ENCODE assay signal across 7 cellular contexts in the genomic region with DNA sequence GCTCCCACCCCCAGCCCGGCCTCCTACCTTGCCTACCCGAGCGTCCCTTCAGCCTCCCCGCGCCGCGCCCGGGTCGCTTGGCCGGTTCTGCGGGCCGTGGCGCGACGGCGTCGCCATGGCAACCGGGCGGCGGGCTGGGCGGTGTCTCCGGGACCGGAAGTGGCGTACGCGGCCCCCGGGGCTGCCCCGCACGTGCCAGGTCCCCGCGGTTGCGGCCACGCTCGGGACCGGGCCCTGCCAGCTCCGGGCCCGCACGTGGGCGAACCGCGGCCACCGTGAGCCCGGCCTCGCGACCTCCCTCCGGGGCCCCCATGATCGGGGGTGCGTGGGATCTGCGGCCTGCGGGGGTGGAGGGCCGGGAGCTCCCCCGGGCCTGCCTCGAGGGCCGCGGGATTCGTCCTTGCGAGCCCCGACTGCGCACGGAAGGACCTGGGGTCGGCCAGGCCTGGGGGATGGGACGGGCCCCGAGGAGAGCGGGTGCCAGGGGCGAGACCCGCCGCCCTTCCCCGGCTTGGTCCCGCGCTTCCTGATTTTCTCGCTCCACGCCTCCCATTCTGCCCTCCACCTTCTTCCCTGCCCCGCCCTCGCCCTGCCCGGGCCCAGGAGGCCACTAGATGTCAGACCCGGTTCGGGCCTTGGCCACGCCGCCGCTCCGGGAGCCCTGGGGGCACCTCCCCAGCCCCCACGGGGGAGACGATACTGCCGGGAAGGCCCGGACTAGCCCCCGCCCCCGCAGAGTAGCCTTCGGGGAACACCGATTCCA. TPM values are rescaled to one million over a fixed set of nuclear protein-coding genes. Genes with fewer than 3 reads are reported as not detected.
A peak's percentile ranks its signal among the peaks of the same experiment; 100 is the strongest.
DNase-seq lines count a peak whose midpoint lies in the region; ATAC-seq and TF ChIP-seq lines count a peak whose summit lies in the region.

A gene with protein sequence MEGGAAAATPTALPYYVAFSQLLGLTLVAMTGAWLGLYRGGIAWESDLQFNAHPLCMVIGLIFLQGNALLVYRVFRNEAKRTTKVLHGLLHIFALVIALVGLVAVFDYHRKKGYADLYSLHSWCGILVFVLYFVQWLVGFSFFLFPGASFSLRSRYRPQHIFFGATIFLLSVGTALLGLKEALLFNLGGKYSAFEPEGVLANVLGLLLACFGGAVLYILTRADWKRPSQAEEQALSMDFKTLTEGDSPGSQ (minus strand): TSS at position 89 of the 763 bp plus-strand sequence. CDS start 8,759 bp downstream, outside the sequence.

- peak; percentile 53 for ATAC-seq in HG02610 (IDR thresholded peaks at IDR 0.05; ENCODE audit: unreplicated experiment)
- peak; percentile 78 for ATAC-seq in left colon

- intact Hi-C loops in left colon (cut with DNase I, micrococcal nuclease), result no loop called here

- in situ Hi-C loops in GM13977 (cut with MboI; ENCODE audit: low pct_unique_long_range_greater_than_20kb, low sequenced_read_pairs, unreplicated experiment), result loop anchor here (25.0 kb wide), 1 partner anchor 391 kb away; a partner anchor contains a TSS

- peak; percentile 96 for DNase-seq in GM13977 (ENCODE audit: low spot score)
- DNase-seq in NCI-H128 (lab: John Stamatoyannopoulos, UW; ENCODE audit: unreplicated experiment), result peak; percentile 18
- DNase-seq in activated CD4-positive, CD25-positive, alpha-beta regulatory T cell (lab: John Stamatoyannopoulos, UW), result peak; percentile 44 to 59 (median 55)
- DNase-seq in cerebellum (ENCODE audit: low spot score), result peak; percentile 92
- DNase-seq in left colon, result peak; percentile 84 to 90
- DNase-seq in stimulated activated CD4-positive, alpha-beta T cell treated with anti-CD3 and anti-CD28 coated beads, Interleukin-2, amount 100 ng/mL, for 24 hours, result peak; percentile 77 to 78

- peak; percentile 27 for TF ChIP-seq CTCF in GM13977 (IDR thresholded peaks at IDR 0.05; ENCODE audit: extremely low read depth, insufficient read depth, missing control alignments)

RNA-seq across cellular contexts. Expression of the gene that starts here (rescaled TPM):
- total RNA-seq in cerebellum (19.0 TPM), left colon (10 to 100 TPM; 59.6 to 66.6 TPM)

Comparison
In these comparisons a context has a peak if more than half of its experiments do, and no peak if none do; other contexts are left out.
1. Peak in every context shown above with its lines: DNase-seq and ATAC-seq.
2. DNase-seq: peak in every context shown above with its lines; median percentile 96 in GM13977; 92 in cerebellum; 87 in left colon; 78 in stimulated activated CD4-positive, alpha-beta T cell treated with anti-CD3 and anti-CD28 coated beads, Interleukin-2, amount 100 ng/mL, for 24 hours; 55 in activated CD4-positive, CD25-positive, alpha-beta regulatory T cell; 18 in NCI-H128.